In genomic region chr6:33983109-33983475, GRCh38 we compare ENCODE assay signal across 11 cellular contexts.
DNase-seq lines count a peak whose midpoint lies in the region; ATAC-seq, FAIRE-seq and TF ChIP-seq lines count a peak whose summit lies in the region.
"Had no signal": no experiment of that assay in that cellular context is flagged by ENCODE, and none has a peak within 500 bp of the region (broad histone marks: within the 10 kb centered on the region; RNA-seq: fewer than 3 reads in every experiment).

No MANE protein-coding gene starts in this region.

- H3K4me1 ChIP-seq in esophagus muscularis mucosa, result no peaks in the 10 kb centered on the region

- H3K4me1 Mint-ChIP-seq in natural killer cell, result peaks cover 6% of the 10 kb centered on the region in 2 donors

- intact Hi-C loops in natural killer cell (cut with micrococcal nuclease), result no loop called here
- intact Hi-C loops in esophagus muscularis mucosa (cut with DNase I), result no loop called here

- peak; percentile 21 for FAIRE-seq in colon (lab: Jason Lieb, UNC)
- FAIRE-seq: GM12878 had no signal

- H3K4me3 ChIP-seq in esophagus muscularis mucosa, result no peak overlapping the region
- H3K4me3 ChIP-seq: GM12878 had no signal

- whole genome bisulfite sequencing in esophagus muscularis mucosa, result 41% methylated on average over 10 of the region's 10 CpGs

- no peaks in the 10 kb centered on the region for H3K9me3 ChIP-seq in esophagus muscularis mucosa

- ATAC-seq in natural killer cell, result peak in 1 of 3 donors; percentile 48
- no peak for ATAC-seq in HG03025 (IDR thresholded peaks at IDR 0.05; ENCODE audit: low FRiP score, unreplicated experiment)
- ATAC-seq: GM12878 had no signal

- H3K27me3 Mint-ChIP-seq in natural killer cell (ENCODE audit: low read depth in 2 of 2), result peaks cover 16 to 27% of the 10 kb centered on the region in 2 donors

- H3K27me3 ChIP-seq in esophagus muscularis mucosa, result peaks cover 0 to 37% (median 0%) of the 10 kb centered on the region in 4 donors

- no peaks in the 10 kb centered on the region for H3K36me3 ChIP-seq in esophagus muscularis mucosa

- no peak for TF ChIP-seq EP300 in esophagus muscularis mucosa (IDR thresholded peaks at IDR 0.05)

- DNase-seq in COR-L47 (lab: John Stamatoyannopoulos, UW) (peak; percentile 70), M059J (ENCODE audit: low read depth) (peak; percentile 86), natural killer cell (no peak), HK-2 (ENCODE audit: unreplicated experiment) (no peak), GOT3 (lab: John Stamatoyannopoulos, UW) (no peak), esophagus muscularis mucosa (ENCODE audit: extremely low spot score) (no peak)
- DNase-seq: immature natural killer cell, NCI-H1417 treated with DMSO at 0.1 percent for 48 hours had no signal

- H3K9me3 Mint-ChIP-seq in natural killer cell, result no peaks in the 10 kb centered on the region
- H3K9me3 Mint-ChIP-seq: immature natural killer cell had no signal

- TF ChIP-seq CTCF in natural killer cell (IDR thresholded peaks at IDR 0.05) (no peak), esophagus muscularis mucosa (IDR thresholded peaks at IDR 0.05) (no peak)

- H3K4me3 Mint-ChIP-seq in natural killer cell, result peak overlapping the region; percentile 71

- H3K27ac Mint-ChIP-seq in natural killer cell, result no peak overlapping the region
- H3K27ac Mint-ChIP-seq: immature natural killer cell had no signal

- H3K36me3 Mint-ChIP-seq in natural killer cell, result no peaks in the 10 kb centered on the region

- TF ChIP-seq POLR2A in esophagus muscularis mucosa (IDR thresholded peaks at IDR 0.05; ENCODE audit: low read depth), result no peak

- no peak overlapping the region for H3K27ac ChIP-seq in esophagus muscularis mucosa (replicated peaks in 1 of 4)

Comparison
In these comparisons a context has a peak if more than half of its experiments do, and no peak if none do; other contexts are left out.
1. DNase-seq: peak in COR-L47 (single experiment) and M059J (single experiment); none in natural killer cell (single experiment), HK-2 (single experiment), GOT3 (single experiment) and esophagus muscularis mucosa (single experiment).